ENCODE assay signal across 20 cellular contexts in genomic region chr17:32261521-32261792, GRCh38. TPM values are rescaled to one million over a fixed set of nuclear protein-coding genes. Genes with fewer than 3 reads are reported as not detected.
"Had no signal": no experiment of that assay in that cellular context is flagged by ENCODE, and none has a peak within 500 bp of the region (broad histone marks: within the 10 kb centered on the region; RNA-seq: fewer than 3 reads in every experiment).

No MANE protein-coding gene starts in this region.

- H3K9me3 ChIP-seq: esophagus squamous epithelium, gastroesophageal sphincter, left lung, pancreas, psoas muscle, tibial artery had no signal

- H3K4me3 Mint-ChIP-seq: activated CD4-positive, alpha-beta T cell treated with anti-CD3 and anti-CD28 coated beads, Interleukin-2, amount 10 ng/mL, durations not matched to agents 24 days and 14 days; activated CD8-positive, alpha-beta memory T cell treated with anti-CD3 and anti-CD28 coated beads, Interleukin-2, amount 10 ng/mL, durations not matched to agents 7 days and 5 days; activated CD8-positive, alpha-beta T cell treated with anti-CD3 and anti-CD28 coated beads for 36 hours; activated naive CD4-positive, alpha-beta T cell treated with anti-CD3 and anti-CD28 coated beads, Interleukin-2, amount 10 ng/mL, durations not matched to agents 7 days and 5 days; stimulated activated naive CD8-positive, alpha-beta T cell treated with anti-CD3 and anti-CD28 coated beads, Interleukin-15, Interleukin-2, amounts not matched to agents 100 ng/mL and 50 ng/mL, for 24 hours; T-helper 2 cell treated with Interferon-gamma antibody and Interleukin-4, amounts not matched to agents 5 μg/mL and 100 μg/mL, for 36 hours had no signal

- ATAC-seq: activated CD4-positive, CD25-positive, alpha-beta regulatory T cell treated with anti-CD3 and anti-CD28 coated beads, Interleukin-2, amount 50 U/mL, for 24 hours; activated CD8-positive, alpha-beta memory T cell treated with anti-CD3 and anti-CD28 coated beads, Interleukin-2, amount 10 ng/mL, durations not matched to agents 7 days and 5 days; activated CD8-positive, alpha-beta T cell treated with anti-CD3 and anti-CD28 coated beads for 36 hours; gastroesophageal sphincter; left lung; psoas muscle had no signal

- H3K4me3 ChIP-seq: esophagus squamous epithelium, gastroesophageal sphincter, left lung, pancreas, psoas muscle, tibial artery had no signal

- H3K27me3 ChIP-seq: gastroesophageal sphincter, pancreas had no signal

- DNase-seq: activated CD4-positive, alpha-beta T cell treated with anti-CD3 and anti-CD28 coated beads, Interleukin-2, amount 10 ng/mL, durations not matched to agents 24 days and 14 days; activated CD8-positive, alpha-beta memory T cell treated with anti-CD3 and anti-CD28 coated beads, Interleukin-2, amount 10 ng/mL, durations not matched to agents 7 days and 5 days; activated CD8-positive, alpha-beta T cell treated with anti-CD3 and anti-CD28 coated beads for 36 hours; activated effector memory CD4-positive, alpha-beta T cell treated with anti-CD3 and anti-CD28 coated beads, Interleukin-2, amount 50 U/mL, for 16 hours; activated naive CD4-positive, alpha-beta T cell treated with anti-CD3 and anti-CD28 coated beads, Interleukin-2, amount 10 ng/mL, durations not matched to agents 7 days and 5 days; activated T-cell treated with anti-CD3 and anti-CD28 coated beads for 4 hours; brain microvascular endothelial cell; esophagus squamous epithelium; left lung; pancreas; psoas muscle; stimulated activated CD4-positive, alpha-beta T cell treated with anti-CD3 and anti-CD28 coated beads, Interleukin-12 subunit alpha, Interleukin-12 subunit beta, amount 100 ng/mL, for 4 hours; tibial artery had no signal

- H3K9me3 Mint-ChIP-seq: activated CD4-positive, alpha-beta T cell treated with anti-CD3 and anti-CD28 coated beads, Interleukin-2, amount 10 ng/mL, durations not matched to agents 24 days and 14 days; activated CD8-positive, alpha-beta T cell treated with anti-CD3 and anti-CD28 coated beads for 36 hours; activated naive CD4-positive, alpha-beta T cell treated with anti-CD3 and anti-CD28 coated beads, Interleukin-2, amount 10 ng/mL, durations not matched to agents 7 days and 5 days; nephron; stimulated activated naive CD8-positive, alpha-beta T cell treated with anti-CD3 and anti-CD28 coated beads, Interleukin-15, Interleukin-2, amounts not matched to agents 100 ng/mL and 50 ng/mL, for 24 hours; T-helper 2 cell treated with Interferon-gamma antibody and Interleukin-4, amounts not matched to agents 5 μg/mL and 100 μg/mL, for 36 hours had no signal

- H3K27ac ChIP-seq: brain microvascular endothelial cell, esophagus squamous epithelium, gastroesophageal sphincter, left lung, pancreas, psoas muscle, tibial artery, VCaP had no signal

- H3K36me3 Mint-ChIP-seq: activated CD8-positive, alpha-beta memory T cell treated with anti-CD3 and anti-CD28 coated beads, Interleukin-2, amount 10 ng/mL, durations not matched to agents 7 days and 5 days; activated naive CD4-positive, alpha-beta T cell treated with anti-CD3 and anti-CD28 coated beads, Interleukin-2, amount 10 ng/mL, durations not matched to agents 7 days and 5 days had no signal

- H3K4me1 ChIP-seq: psoas muscle had no signal

- H3K27ac Mint-ChIP-seq: activated CD4-positive, alpha-beta T cell treated with anti-CD3 and anti-CD28 coated beads, Interleukin-2, amount 10 ng/mL, durations not matched to agents 24 days and 14 days; activated CD8-positive, alpha-beta memory T cell treated with anti-CD3 and anti-CD28 coated beads, Interleukin-2, amount 10 ng/mL, durations not matched to agents 7 days and 5 days; activated CD8-positive, alpha-beta T cell treated with anti-CD3 and anti-CD28 coated beads for 36 hours; activated naive CD4-positive, alpha-beta T cell treated with anti-CD3 and anti-CD28 coated beads, Interleukin-2, amount 10 ng/mL, durations not matched to agents 7 days and 5 days; nephron; stimulated activated naive CD8-positive, alpha-beta T cell treated with anti-CD3 and anti-CD28 coated beads, Interleukin-15, Interleukin-2, amounts not matched to agents 100 ng/mL and 50 ng/mL, for 24 hours; T-helper 2 cell treated with Interferon-gamma antibody and Interleukin-4, amounts not matched to agents 5 μg/mL and 100 μg/mL, for 36 hours had no signal

- H3K36me3 ChIP-seq: brain microvascular endothelial cell, esophagus squamous epithelium, gastroesophageal sphincter, left lung, pancreas, tibial artery had no signal

RNA-seq across cellular contexts. Expression of gene RHBDL3, which starts 4.2 kb away (rescaled TPM):
- total RNA-seq: kidney epithelial cell had no signal
